ENCODE assay signal across 1 cellular context in genomic region chr2:215904101-215904500, GRCh38.
TF ChIP-seq lines count a peak whose summit lies in the region.

No MANE protein-coding gene starts in this region.

TF ChIP-seq in K562, 482 proteins besides CTCF, POLR2A, EP300 and RAD21 (continued from another document):
- TF ChIP-seq, protein P1, sequence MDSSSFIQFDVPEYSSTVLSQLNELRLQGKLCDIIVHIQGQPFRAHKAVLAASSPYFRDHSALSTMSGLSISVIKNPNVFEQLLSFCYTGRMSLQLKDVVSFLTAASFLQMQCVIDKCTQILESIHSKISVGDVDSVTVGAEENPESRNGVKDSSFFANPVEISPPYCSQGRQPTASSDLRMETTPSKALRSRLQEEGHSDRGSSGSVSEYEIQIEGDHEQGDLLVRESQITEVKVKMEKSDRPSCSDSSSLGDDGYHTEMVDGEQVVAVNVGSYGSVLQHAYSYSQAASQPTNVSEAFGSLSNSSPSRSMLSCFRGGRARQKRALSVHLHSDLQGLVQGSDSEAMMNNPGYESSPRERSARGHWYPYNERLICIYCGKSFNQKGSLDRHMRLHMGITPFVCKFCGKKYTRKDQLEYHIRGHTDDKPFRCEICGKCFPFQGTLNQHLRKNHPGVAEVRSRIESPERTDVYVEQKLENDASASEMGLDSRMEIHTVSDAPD (CRISPR knock-in tag; IDR thresholded peaks at IDR 0.05): no peak
- no peak for TF ChIP-seq IRF1 (CRISPR knock-in tag; IDR thresholded peaks at IDR 0.05; ENCODE audit: borderline replicate concordance)
- no peak for TF ChIP-seq PHF8 (IDR thresholded peaks at IDR 0.05; ENCODE audit: borderline replicate concordance, low read length)
- peak; percentile 69; the same call in 1 of the 2 replicates for TF ChIP-seq JUND (IDR thresholded peaks at IDR 0.05; ENCODE audit: borderline replicate concordance, low read depth, low read length)
- peak; percentile 46; the same call in 1 of the 3 replicates for TF ChIP-seq JUND (tag; IDR thresholded peaks at IDR 0.05; ENCODE audit: borderline replicate concordance, low read depth, low read length)
- no peak for TF ChIP-seq SNIP1 (IDR thresholded peaks at IDR 0.05; ENCODE audit: low read depth)
- no peak for TF ChIP-seq SIN3B (IDR thresholded peaks at IDR 0.05; ENCODE audit: low read depth)
- peak; percentile 62 for TF ChIP-seq FOSL1 (tag; conservative IDR thresholded peaks at IDR 0.05)
- peak; percentile 45; the same call in 1 of the 2 replicates for TF ChIP-seq ATF3 (IDR thresholded peaks at IDR 0.05)
- no peak for TF ChIP-seq ATF3 (CRISPR knock-in tag; conservative IDR thresholded peaks at IDR 0.05)
- no peak for TF ChIP-seq FOXP1 (CRISPR knock-in tag; IDR thresholded peaks at IDR 0.05)
- peak; percentile 72; the same call in 1 of the 2 replicates for TF ChIP-seq C11orf30 (IDR thresholded peaks at IDR 0.05; ENCODE audit: low read depth)
- TF ChIP-seq SAFB (IDR thresholded peaks at IDR 0.05; ENCODE audit: borderline replicate concordance, low read depth, low read length): no peak
- TF ChIP-seq PRDM10 (IDR thresholded peaks at IDR 0.05; ENCODE audit: partially characterized antibody): no peak
- TF ChIP-seq PHF21A (IDR thresholded peaks at IDR 0.05; ENCODE audit: borderline replicate concordance, low read depth): peak; percentile 41; the same call in 1 of the 2 replicates
- no peak for TF ChIP-seq HNRNPUL1 (IDR thresholded peaks at IDR 0.05; ENCODE audit: low read length)
- TF ChIP-seq ZNF316 (IDR thresholded peaks at IDR 0.05): peak; percentile 67
- TF ChIP-seq MYNN (IDR thresholded peaks at IDR 0.05): no peak
- no peak for TF ChIP-seq MYNN (CRISPR knock-in tag; IDR thresholded peaks at IDR 0.05)
- no peak for TF ChIP-seq YBX1 (IDR thresholded peaks at IDR 0.05)
- TF ChIP-seq KLF6 (CRISPR knock-in tag; IDR thresholded peaks at IDR 0.05; ENCODE audit: borderline replicate concordance): no peak
- TF ChIP-seq SIRT6 (IDR thresholded peaks at IDR 0.05; ENCODE audit: low read depth, low read length): no peak
